In genomic region chr22:23236026-23236425, GRCh38 we compare ENCODE assay signal across 21 cellular contexts. TPM values are rescaled to one million over a fixed set of nuclear protein-coding genes. Genes with fewer than 3 reads are reported as not detected.
A peak's percentile ranks its signal among the peaks of the same experiment; 100 is the strongest.
DNase-seq lines count a peak whose midpoint lies in the region; ATAC-seq and TF ChIP-seq lines count a peak whose summit lies in the region.
"Had no signal": no experiment of that assay in that cellular context is flagged by ENCODE, and none has a peak within 500 bp of the region (broad histone marks: within the 10 kb centered on the region; RNA-seq: fewer than 3 reads in every experiment).

No MANE protein-coding gene starts in this region.

- H3K9me3 ChIP-seq in T-helper 17 cell (ENCODE audit: control insufficient read depth, low read length, poor library complexity, severe bottlenecking) (no peaks in the 10 kb centered on the region), endodermal cell (ENCODE audit: control insufficient read depth, low read length) (peaks cover 7% of the 10 kb centered on the region), esophagus muscularis mucosa (no peaks in the 10 kb centered on the region)
- H3K9me3 ChIP-seq: colonic mucosa, HAP-1 had no signal

- H3K9me3 Mint-ChIP-seq in activated naive CD4-positive, alpha-beta T cell treated with anti-CD3 and anti-CD28 coated beads, Interleukin-2, amount 50 U/mL, for 72 hours = no peaks in the 10 kb centered on the region
- peaks cover 3% of the 10 kb centered on the region for H3K9me3 Mint-ChIP-seq in endodermal cell
- H3K9me3 Mint-ChIP-seq: T-helper 1 cell treated with Interleukin-12 subunit alpha and Interleukin-12 subunit beta and Interleukin-4 antibody, amounts not matched to agents 30 μg/mL and 1 μg/mL, for 36 hours had no signal

- no peak overlapping the region for H3K9ac ChIP-seq in endodermal cell (ENCODE audit: extremely low read depth, low read length, poor library complexity, severe bottlenecking)

- no peak for TF ChIP-seq EP300 in esophagus muscularis mucosa (IDR thresholded peaks at IDR 0.05)

- H3K4me1 Mint-ChIP-seq in T-helper 17 cell (peaks cover 51% of the 10 kb centered on the region), endodermal cell (peaks cover 63% of the 10 kb centered on the region)

- peak overlapping the region; percentile 50 for H3K4me3 ChIP-seq in endodermal cell (ENCODE audit: low read length)
- no peak overlapping the region for H3K4me3 ChIP-seq in esophagus muscularis mucosa
- H3K4me3 ChIP-seq: colonic mucosa, HAP-1 had no signal

- no peak for DNase-seq in activated naive CD4-positive, alpha-beta T cell treated with anti-CD3 and anti-CD28 coated beads, Interleukin-2, amount 50 U/mL, for 72 hours (ENCODE audit: low spot score in 2 of 2)
- no peak for DNase-seq in activated naive CD4-positive, alpha-beta T cell treated with Interleukin-2 at 50 U/mL for 16 hours
- DNase-seq in T-helper 17 cell = no peak
- no peak for DNase-seq in endodermal cell
- no peak for DNase-seq in esophagus muscularis mucosa (ENCODE audit: extremely low spot score)
- DNase-seq: ACHN; activated effector memory CD4-positive, alpha-beta T cell treated with Interleukin-2 at 50 U/mL for 16 hours; colonic mucosa; foreskin keratinocyte; KG1; kidney glomerular epithelial cell; mesendoderm; NCI-H1092 treated with DMSO at 0.1 percent for 48 hours; NCI-H2107; NCI-H526; SIG-M5 had no signal

- H3K27ac ChIP-seq in endodermal cell (ENCODE audit: low read depth, low read length) (no peak overlapping the region), temporal lobe (ENCODE audit: low read depth, low read length) (peak overlapping the region; percentile 21), esophagus muscularis mucosa (replicated peaks in 1 of 4) (no peak overlapping the region)
- H3K27ac ChIP-seq: colonic mucosa, foreskin keratinocyte had no signal

- H3K4me1 ChIP-seq in endodermal cell (ENCODE audit: control insufficient read depth, insufficient read depth, low read length) (peaks cover 40% of the 10 kb centered on the region), esophagus muscularis mucosa (peaks cover 36 to 73% (median 62%) of the 10 kb centered on the region in 4 donors)
- H3K4me1 ChIP-seq: colonic mucosa, HAP-1 had no signal

- no peak for TF ChIP-seq CTCF in endodermal cell (conservative IDR thresholded peaks at IDR 0.05)
- TF ChIP-seq CTCF in esophagus muscularis mucosa (IDR thresholded peaks at IDR 0.05) = no peak

- intact Hi-C loops in esophagus muscularis mucosa (cut with DNase I) = no loop called here

- H3K36me3 ChIP-seq in endodermal cell (ENCODE audit: control insufficient read depth, insufficient read depth, low read length) = peaks cover 17% of the 10 kb centered on the region
- no peaks in the 10 kb centered on the region for H3K36me3 ChIP-seq in esophagus muscularis mucosa
- H3K36me3 ChIP-seq: colonic mucosa, HAP-1 had no signal

- WGBS in endodermal cell (ENCODE audit: insufficient coverage in 1 of 2, insufficient read length in 1 of 2), 2 experiments = 83 to 95% methylated on average over 1 to 3 of the region's 3 CpGs
- whole genome bisulfite sequencing in esophagus muscularis mucosa = 100% methylated on average over 2 of the region's 3 CpGs

- ATAC-seq in activated naive CD4-positive, alpha-beta T cell treated with anti-CD3 and anti-CD28 coated beads, Interleukin-2, amount 50 U/mL, for 72 hours = no peak
- ATAC-seq in T-helper 17 cell = no peak
- ATAC-seq in GM19395 (IDR thresholded peaks at IDR 0.05; ENCODE audit: unreplicated experiment) = no peak
- no peak for ATAC-seq in HG02884 (IDR thresholded peaks at IDR 0.05; ENCODE audit: unreplicated experiment)
- ATAC-seq: foreskin keratinocyte had no signal

- H3K4me3 Mint-ChIP-seq in T-helper 17 cell (no peak overlapping the region), endodermal cell (no peak overlapping the region)
- H3K4me3 Mint-ChIP-seq: T-helper 1 cell treated with Interleukin-12 subunit alpha and Interleukin-12 subunit beta and Interleukin-4 antibody, amounts not matched to agents 30 μg/mL and 1 μg/mL, for 36 hours had no signal

- peak overlapping the region; percentile 36 to 72 for H3K27ac Mint-ChIP-seq in activated naive CD4-positive, alpha-beta T cell treated with anti-CD3 and anti-CD28 coated beads, Interleukin-2, amount 50 U/mL, for 72 hours
- H3K27ac Mint-ChIP-seq in T-helper 17 cell = peak overlapping the region; percentile 100
- peak overlapping the region; percentile 83 for H3K27ac Mint-ChIP-seq in endodermal cell
- H3K27ac Mint-ChIP-seq: T-helper 1 cell treated with Interleukin-12 subunit alpha and Interleukin-12 subunit beta and Interleukin-4 antibody, amounts not matched to agents 30 μg/mL and 1 μg/mL, for 36 hours had no signal

- no peaks in the 10 kb centered on the region for H3K27me3 Mint-ChIP-seq in T-helper 17 cell
- no peaks in the 10 kb centered on the region for H3K27me3 Mint-ChIP-seq in endodermal cell (ENCODE audit: insufficient read depth)

- TF ChIP-seq POLR2A in esophagus muscularis mucosa (IDR thresholded peaks at IDR 0.05; ENCODE audit: low read depth) = no peak

- H3K27me3 ChIP-seq in endodermal cell (ENCODE audit: control insufficient read depth, insufficient read depth, low read length, poor library complexity, severe bottlenecking) (no peaks in the 10 kb centered on the region), esophagus muscularis mucosa (no peaks in the 10 kb centered on the region)
- H3K27me3 ChIP-seq: colonic mucosa, foreskin keratinocyte had no signal

- H3K36me3 Mint-ChIP-seq in activated naive CD4-positive, alpha-beta T cell treated with anti-CD3 and anti-CD28 coated beads, Interleukin-2, amount 50 U/mL, for 72 hours = peaks cover 0 to 50% of the 10 kb centered on the region in 2 donors
- H3K36me3 Mint-ChIP-seq in T-helper 17 cell (ENCODE audit: low read depth) = no peaks in the 10 kb centered on the region
- peaks cover 23% of the 10 kb centered on the region for H3K36me3 Mint-ChIP-seq in endodermal cell (ENCODE audit: low read depth)

RNA-seq across cellular contexts. Expression of gene BCR, which starts 55.7 kb away (rescaled TPM):
- 10 to 100 TPM; 44.9 to 63.7 TPM for total RNA-seq in activated naive CD4-positive, alpha-beta T cell treated with anti-CD3 and anti-CD28 coated beads, Interleukin-2, amount 50 U/mL, for 72 hours
- total RNA-seq in T-helper 17 cell (10 to 100 TPM; 91.8 to 93.2 TPM), endodermal cell (100 to 1,000 TPM; 102 to 172 TPM), temporal lobe (52.6 TPM), esophagus muscularis mucosa (10 to 100 TPM; 35.7 to 58.5 (median 48.0) TPM)
- polyA plus RNA-seq in endodermal cell (2013, experiment 1 of 2) = 52.0 TPM
- polyA plus RNA-seq in endodermal cell (2013, experiment 2 of 2) = 54.4 TPM
